In the genomic region with DNA sequence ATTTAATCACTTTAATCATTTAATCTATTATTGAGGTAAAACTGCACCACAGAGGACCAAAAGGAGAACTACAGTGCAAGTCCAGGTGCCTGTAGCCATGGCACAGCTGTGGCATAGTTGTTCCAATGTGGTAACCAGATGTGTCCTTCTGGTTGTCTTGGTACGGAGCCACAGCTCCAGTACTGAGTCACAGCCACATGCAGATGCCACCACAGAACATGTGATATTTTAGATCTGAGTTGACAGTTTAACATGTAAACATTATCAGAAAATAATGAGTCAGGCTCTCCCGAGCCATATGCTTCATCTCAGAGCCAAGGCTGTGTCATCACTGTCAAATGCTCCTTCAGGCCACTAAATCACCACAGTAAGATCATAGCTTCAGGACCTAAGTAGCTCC, we compare ENCODE assay signal across 1 cellular context.
TF ChIP-seq lines count a peak whose summit lies in the region.

No MANE protein-coding gene starts in this region.

TF ChIP-seq in GM23338, 12 proteins besides CTCF, POLR2A, EP300 and RAD21 (continued from another document):
- TF ChIP-seq, protein P1, sequence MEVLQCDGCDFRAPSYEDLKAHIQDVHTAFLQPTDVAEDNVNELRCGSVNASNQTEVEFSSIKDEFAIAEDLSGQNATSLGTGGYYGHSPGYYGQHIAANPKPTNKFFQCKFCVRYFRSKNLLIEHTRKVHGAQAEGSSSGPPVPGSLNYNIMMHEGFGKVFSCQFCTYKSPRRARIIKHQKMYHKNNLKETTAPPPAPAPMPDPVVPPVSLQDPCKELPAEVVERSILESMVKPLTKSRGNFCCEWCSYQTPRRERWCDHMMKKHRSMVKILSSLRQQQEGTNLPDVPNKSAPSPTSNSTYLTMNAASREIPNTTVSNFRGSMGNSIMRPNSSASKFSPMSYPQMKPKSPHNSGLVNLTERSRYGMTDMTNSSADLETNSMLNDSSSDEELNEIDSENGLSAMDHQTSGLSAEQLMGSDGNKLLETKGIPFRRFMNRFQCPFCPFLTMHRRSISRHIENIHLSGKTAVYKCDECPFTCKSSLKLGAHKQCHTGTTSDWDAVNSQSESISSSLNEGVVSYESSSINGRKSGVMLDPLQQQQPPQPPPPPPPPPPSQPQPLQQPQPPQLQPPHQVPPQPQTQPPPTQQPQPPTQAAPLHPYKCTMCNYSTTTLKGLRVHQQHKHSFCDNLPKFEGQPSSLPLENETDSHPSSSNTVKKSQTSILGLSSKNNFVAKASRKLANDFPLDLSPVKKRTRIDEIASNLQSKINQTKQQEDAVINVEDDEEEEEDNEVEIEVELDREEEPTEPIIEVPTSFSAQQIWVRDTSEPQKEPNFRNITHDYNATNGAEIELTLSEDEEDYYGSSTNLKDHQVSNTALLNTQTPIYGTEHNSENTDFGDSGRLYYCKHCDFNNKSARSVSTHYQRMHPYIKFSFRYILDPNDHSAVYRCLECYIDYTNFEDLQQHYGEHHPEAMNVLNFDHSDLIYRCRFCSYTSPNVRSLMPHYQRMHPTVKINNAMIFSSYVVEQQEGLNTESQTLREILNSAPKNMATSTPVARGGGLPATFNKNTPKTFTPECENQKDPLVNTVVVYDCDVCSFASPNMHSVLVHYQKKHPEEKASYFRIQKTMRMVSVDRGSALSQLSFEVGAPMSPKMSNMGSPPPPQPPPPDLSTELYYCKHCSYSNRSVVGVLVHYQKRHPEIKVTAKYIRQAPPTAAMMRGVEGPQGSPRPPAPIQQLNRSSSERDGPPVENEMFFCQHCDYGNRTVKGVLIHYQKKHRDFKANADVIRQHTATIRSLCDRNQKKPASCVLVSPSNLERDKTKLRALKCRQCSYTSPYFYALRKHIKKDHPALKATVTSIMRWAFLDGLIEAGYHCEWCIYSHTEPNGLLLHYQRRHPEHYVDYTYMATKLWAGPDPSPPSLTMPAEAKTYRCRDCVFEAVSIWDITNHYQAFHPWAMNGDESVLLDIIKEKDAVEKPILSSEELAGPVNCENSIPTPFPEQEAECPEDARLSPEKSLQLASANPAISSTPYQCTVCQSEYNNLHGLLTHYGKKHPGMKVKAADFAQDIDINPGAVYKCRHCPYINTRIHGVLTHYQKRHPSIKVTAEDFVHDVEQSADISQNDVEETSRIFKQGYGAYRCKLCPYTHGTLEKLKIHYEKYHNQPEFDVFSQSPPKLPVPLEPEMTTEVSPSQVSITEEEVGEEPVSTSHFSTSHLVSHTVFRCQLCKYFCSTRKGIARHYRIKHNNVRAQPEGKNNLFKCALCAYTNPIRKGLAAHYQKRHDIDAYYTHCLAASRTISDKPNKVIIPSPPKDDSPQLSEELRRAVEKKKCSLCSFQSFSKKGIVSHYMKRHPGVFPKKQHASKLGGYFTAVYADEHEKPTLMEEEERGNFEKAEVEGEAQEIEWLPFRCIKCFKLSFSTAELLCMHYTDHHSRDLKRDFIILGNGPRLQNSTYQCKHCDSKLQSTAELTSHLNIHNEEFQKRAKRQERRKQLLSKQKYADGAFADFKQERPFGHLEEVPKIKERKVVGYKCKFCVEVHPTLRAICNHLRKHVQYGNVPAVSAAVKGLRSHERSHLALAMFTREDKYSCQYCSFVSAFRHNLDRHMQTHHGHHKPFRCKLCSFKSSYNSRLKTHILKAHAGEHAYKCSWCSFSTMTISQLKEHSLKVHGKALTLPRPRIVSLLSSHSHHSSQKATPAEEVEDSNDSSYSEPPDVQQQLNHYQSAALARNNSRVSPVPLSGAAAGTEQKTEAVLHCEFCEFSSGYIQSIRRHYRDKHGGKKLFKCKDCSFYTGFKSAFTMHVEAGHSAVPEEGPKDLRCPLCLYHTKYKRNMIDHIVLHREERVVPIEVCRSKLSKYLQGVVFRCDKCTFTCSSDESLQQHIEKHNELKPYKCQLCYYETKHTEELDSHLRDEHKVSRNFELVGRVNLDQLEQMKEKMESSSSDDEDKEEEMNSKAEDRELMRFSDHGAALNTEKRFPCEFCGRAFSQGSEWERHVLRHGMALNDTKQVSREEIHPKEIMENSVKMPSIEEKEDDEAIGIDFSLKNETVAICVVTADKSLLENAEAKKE (CRISPR knock-in tag; IDR thresholded peaks at IDR 0.05): no peak
- TF ChIP-seq EZH2 (IDR thresholded peaks at IDR 0.05; ENCODE audit: low read depth, unreplicated experiment): no peak
- no peak for TF ChIP-seq POLR2AphosphoS5 (IDR thresholded peaks at IDR 0.05; ENCODE audit: low read depth)
